In genomic region chr3:188440563-188440962, GRCh38 we compare ENCODE assay signal across 1 cellular context.
A peak's percentile ranks its signal among the peaks of the same experiment; 100 is the strongest.
TF ChIP-seq lines count a peak whose summit lies in the region.

No MANE protein-coding gene starts in this region.

TF ChIP-seq in HepG2, 621 proteins besides CTCF, POLR2A, EP300 and RAD21:
- TF ChIP-seq DPF2 (CRISPR knock-in tag; IDR thresholded peaks at IDR 0.05; ENCODE audit: borderline replicate concordance, low read depth): no peak
- no peak for TF ChIP-seq PPARG (CRISPR knock-in tag; conservative IDR thresholded peaks at IDR 0.05)
- TF ChIP-seq MAFK (conservative IDR thresholded peaks at IDR 0.05 in 1 of 2, IDR thresholded peaks at IDR 0.05 in 1 of 2; ENCODE audit: low read length in 2 of 2): 0 out of 4 replicates have a peak, but pooled peaks of 1 of the 2 experiments have one; percentile 29
- TF ChIP-seq ZNF574 (CRISPR knock-in tag; IDR thresholded peaks at IDR 0.05): no peak
- no peak for TF ChIP-seq ZSCAN31 (CRISPR knock-in tag; IDR thresholded peaks at IDR 0.05; ENCODE audit: low read depth)
- no peak for TF ChIP-seq KAT7 (CRISPR knock-in tag; IDR thresholded peaks at IDR 0.05; ENCODE audit: borderline replicate concordance)
- TF ChIP-seq NR2F6 (IDR thresholded peaks at IDR 0.05): peak; percentile 42; the same call in 1 of the 2 replicates
- TF ChIP-seq NR2F6 (CRISPR knock-in tag; IDR thresholded peaks at IDR 0.05): 0 out of 2 replicates have a peak, but pooled peaks have one; percentile 40
